26 cellular contexts compared by ENCODE assay signal in genomic region chr9:137110147-137110910, GRCh38. TPM values are rescaled to one million over a fixed set of nuclear protein-coding genes. Genes with fewer than 3 reads are reported as not detected.
A peak's percentile ranks its signal among the peaks of the same experiment; 100 is the strongest.
DNase-seq lines count a peak whose midpoint lies in the region; ATAC-seq, FAIRE-seq and TF ChIP-seq lines count a peak whose summit lies in the region.
"Had no signal": no experiment of that assay in that cellular context is flagged by ENCODE, and none has a peak within 500 bp of the region (broad histone marks: within the 10 kb centered on the region; RNA-seq: fewer than 3 reads in every experiment).

No MANE protein-coding gene starts in this region.

- H3K23ac ChIP-seq in H9 (ENCODE audit: insufficient read length, low read depth, low read length) = no peak overlapping the region

- no peak overlapping the region for H4K5ac ChIP-seq in H9 (ENCODE audit: insufficient read length, low read depth, low read length)

- H3K4me1 Mint-ChIP-seq in MCF 10A (ENCODE audit: insufficient read depth, unreplicated experiment) (no peaks in the 10 kb centered on the region), H9 (no peaks in the 10 kb centered on the region)
- H3K4me1 Mint-ChIP-seq in stimulated activated effector memory CD8-positive, alpha-beta T cell treated with anti-CD3 and anti-CD28 coated beads, Interleukin-12 subunit alpha, Interleukin-12 subunit beta, amount 100 ng/mL, for 72 hours = peaks cover 14% of the 10 kb centered on the region

- H3K36me3 ChIP-seq in mammary epithelial cell (ENCODE audit: insufficient read depth, low read length) (no peaks in the 10 kb centered on the region), K562 (ENCODE audit: control insufficient read depth, insufficient read depth, low read length) (peaks cover 82% of the 10 kb centered on the region; the same call in 2 of the 3 replicates)

- no peak overlapping the region for H3K56ac ChIP-seq in H9 (ENCODE audit: insufficient read length, low read depth, low read length)

- no peak overlapping the region for H3K9ac ChIP-seq in mammary epithelial cell (ENCODE audit: insufficient read depth, low read length)
- peak overlapping the region in 1 of 2 experiments; percentile 28; a peak in 1 of 4 replicates for H3K9ac ChIP-seq in K562 (ENCODE audit: insufficient read depth in 1 of 2, low read depth in 2 of 2, low read length in 2 of 2)
- H3K9ac ChIP-seq in H9 (ENCODE audit: extremely low read depth, insufficient read length, low read length) = no peak overlapping the region

- FAIRE-seq in K562 (lab: Jason Lieb, UNC) = no peak
- FAIRE-seq: D721Med had no signal

- peaks cover 5% of the 10 kb centered on the region for H3K4me1 ChIP-seq in mammary epithelial cell (ENCODE audit: insufficient read depth, low read length)
- peaks cover 5 to 79% of the 10 kb centered on the region in 2 experiments; a peak in 4 of 5 replicates for H3K4me1 ChIP-seq in K562 (replicated peaks in 1 of 2; ENCODE audit: control insufficient read depth in 2 of 2, insufficient read depth in 2 of 2, low read length in 2 of 2)
- H3K4me1 ChIP-seq in H9 (ENCODE audit: insufficient read depth, low read length) = no peaks in the 10 kb centered on the region

- no peak for DNase-seq in MCF 10A (ENCODE audit: unreplicated experiment)
- DNase-seq in mammary epithelial cell = no peak
- peak; percentile 36 for DNase-seq in GM20000 (ENCODE audit: low spot score)
- DNase-seq in K562 (ENCODE audit: extremely low read depth in 1 of 4, low spot score in 3 of 4) = peak in 1 of 4 experiments; percentile 19
- no peak for DNase-seq in stimulated activated effector memory CD8-positive, alpha-beta T cell treated with anti-CD3 and anti-CD28 coated beads, Interleukin-12 subunit alpha, Interleukin-12 subunit beta, amount 100 ng/mL, for 72 hours (ENCODE audit: low spot score in 2 of 2)
- DNase-seq in erythroblast (lab: John Stamatoyannopoulos, UW) = no peak
- no peak for DNase-seq in H9
- DNase-seq: AML-193; CD8-positive, alpha-beta memory T cell; DMS53; EL; GF-D8; GOT3; KBM-7; NCI-H1092 treated with DMSO at 0.1 percent for 48 hours; NCI-H1436 treated with DMSO at 0.1 percent for 48 hours; NCI-H1930; NCI-H2227 treated with DMSO at 0.1 percent for 48 hours; NCI-H510A; NCI-H748 treated with DMSO at 0.1 percent for 48 hours had no signal

- ATAC-seq in K562 (no peak), HG02884 (IDR thresholded peaks at IDR 0.05; ENCODE audit: unreplicated experiment) (no peak)
- ATAC-seq in stimulated activated effector memory CD8-positive, alpha-beta T cell treated with anti-CD3 and anti-CD28 coated beads, Interleukin-12 subunit alpha, Interleukin-12 subunit beta, amount 100 ng/mL, for 72 hours = no peak
- ATAC-seq: SK-N-SH treated with all-trans-retinoic acid at 6 μM for 48 hours had no signal

- no peak overlapping the region for H2BK20ac ChIP-seq in H9 (ENCODE audit: low read depth, low read length, poor library complexity, severe bottlenecking)

- H3K79me1 ChIP-seq in H9 (ENCODE audit: insufficient read depth, low read depth, low read length, poor library complexity, severe bottlenecking) = no peaks in the 10 kb centered on the region

- H3K4me3 ChIP-seq in mammary epithelial cell (replicated peaks in 1 of 3; ENCODE audit: insufficient read depth in 1 of 3, low read depth in 2 of 3, low read length in 3 of 3) = no peak overlapping the region
- H3K4me3 ChIP-seq in K562 = no peak overlapping the region

- H3K14ac ChIP-seq in H9 (ENCODE audit: insufficient read depth, low read length) = no peak overlapping the region

- no peak overlapping the region for H2BK15ac ChIP-seq in H9 (ENCODE audit: low read depth, low read length)

- no peaks in the 10 kb centered on the region for H3K9me1 ChIP-seq in K562 (ENCODE audit: control insufficient read depth, insufficient read depth, low read length)

- dilution Hi-C loops in mammary epithelial cell (cut with HindIII; ENCODE audit: low sequenced_read_pairs) = no loop called here

- H2AFZ ChIP-seq in mammary epithelial cell (ENCODE audit: low read depth, low read length) (no peak overlapping the region), K562 (ENCODE audit: low read depth, low read length) (no peak overlapping the region), H9 (ENCODE audit: low read length) (no peak overlapping the region)

- H4K8ac ChIP-seq in H9 (replicated peaks; ENCODE audit: insufficient read length, low read depth, low read length) = no peak overlapping the region

- H3K36me3 Mint-ChIP-seq in MCF 10A (ENCODE audit: insufficient read depth, unreplicated experiment) = peaks cover 17% of the 10 kb centered on the region
- peaks cover 40% of the 10 kb centered on the region for H3K36me3 Mint-ChIP-seq in stimulated activated effector memory CD8-positive, alpha-beta T cell treated with anti-CD3 and anti-CD28 coated beads, Interleukin-12 subunit alpha, Interleukin-12 subunit beta, amount 100 ng/mL, for 72 hours
- H3K36me3 Mint-ChIP-seq in H9 (ENCODE audit: insufficient read depth in 1 of 3, low read depth in 3 of 3) = peaks cover 0 to 14% (median 5%) of the 10 kb centered on the region in 3 experiments; a peak in 5 of 7 replicates

- TF ChIP-seq RAD21 in K562 (CRISPR knock-in tag; conservative IDR thresholded peaks at IDR 0.05 in 1 of 2, IDR thresholded peaks at IDR 0.05 in 1 of 2) = no peak

- TF ChIP-seq CTCF in MCF 10A (IDR thresholded peaks at IDR 0.05; ENCODE audit: unreplicated experiment) (no peak), mammary epithelial cell (conservative IDR thresholded peaks at IDR 0.05 in 1 of 2, IDR thresholded peaks at IDR 0.05 in 1 of 2; ENCODE audit: extremely low read depth in 1 of 2, insufficient read depth in 1 of 2, low read depth in 1 of 2, low read length in 2 of 2) (no peak), GM20000 (IDR thresholded peaks at IDR 0.05; ENCODE audit: extremely low read depth, missing control alignments) (no peak), K562 (IDR thresholded peaks at IDR 0.05 in 2 of 3, conservative IDR thresholded peaks at IDR 0.05 in 1 of 3; ENCODE audit: insufficient read depth in 2 of 3, low read depth in 1 of 3, low read length in 3 of 3) (no peak), H9 (conservative IDR thresholded peaks at IDR 0.05) (no peak)

- H3K4me3 Mint-ChIP-seq in MCF 10A (ENCODE audit: unreplicated experiment) (no peak overlapping the region), H9 (no peak overlapping the region)
- H3K4me3 Mint-ChIP-seq in stimulated activated effector memory CD8-positive, alpha-beta T cell treated with anti-CD3 and anti-CD28 coated beads, Interleukin-12 subunit alpha, Interleukin-12 subunit beta, amount 100 ng/mL, for 72 hours = no peak overlapping the region

- no peak overlapping the region for H3T11ph ChIP-seq in H9 (ENCODE audit: low read length)

- H3K27me3 ChIP-seq in mammary epithelial cell (ENCODE audit: insufficient read depth, low read length) (no peaks in the 10 kb centered on the region), K562 (ENCODE audit: control insufficient read depth in 2 of 2, insufficient read depth in 2 of 2, low read length in 2 of 2) (no peaks in the 10 kb centered on the region), H9 (ENCODE audit: insufficient read depth, low read length) (peaks cover under 1% of the 10 kb centered on the region; the same call in 1 of the 2 replicates)

- no peak overlapping the region for H4K91ac ChIP-seq in H9 (ENCODE audit: insufficient read length, low read depth, low read length)

- in situ Hi-C loops in mammary epithelial cell (cut with MboI; ENCODE audit: low sequenced_read_pairs in 2 of 2) (no loop called here), K562 (cut with MboI) (no loop called here)

- H3K18ac ChIP-seq in H9 (ENCODE audit: insufficient read length, low read depth, low read length) = no peak overlapping the region

- H3K9me3 ChIP-seq in mammary epithelial cell (replicated peaks; ENCODE audit: insufficient read depth, low read length) = no peaks in the 10 kb centered on the region
- no peaks in the 10 kb centered on the region for H3K9me3 ChIP-seq in K562 (replicated peaks; ENCODE audit: control insufficient read depth, insufficient read depth, low read depth, low read length)
- no peaks in the 10 kb centered on the region for H3K9me3 ChIP-seq in H9 (ENCODE audit: control insufficient read depth, low read depth, low read length)

- no peaks in the 10 kb centered on the region for H3K23me2 ChIP-seq in H9 (ENCODE audit: insufficient read length, low read depth, low read length, poor library complexity, severe bottlenecking)

- H3K79me2 ChIP-seq in mammary epithelial cell (ENCODE audit: insufficient read depth, low read length) (no peaks in the 10 kb centered on the region), K562 (ENCODE audit: control insufficient read depth, insufficient read depth, low read length) (peaks cover 26% of the 10 kb centered on the region), H9 (ENCODE audit: insufficient read depth, low read length) (no peaks in the 10 kb centered on the region)

- H3K27ac Mint-ChIP-seq in MCF 10A (ENCODE audit: low read depth, unreplicated experiment) = peak overlapping the region; percentile 33
- peak overlapping the region; percentile 75 for H3K27ac Mint-ChIP-seq in stimulated activated effector memory CD8-positive, alpha-beta T cell treated with anti-CD3 and anti-CD28 coated beads, Interleukin-12 subunit alpha, Interleukin-12 subunit beta, amount 100 ng/mL, for 72 hours
- no peak overlapping the region; a peak in 1 of 7 replicates for H3K27ac Mint-ChIP-seq in H9

- H3K9me3 Mint-ChIP-seq in MCF 10A (ENCODE audit: unreplicated experiment) (no peaks in the 10 kb centered on the region), H9 (no peaks in the 10 kb centered on the region)
- no peaks in the 10 kb centered on the region for H3K9me3 Mint-ChIP-seq in stimulated activated effector memory CD8-positive, alpha-beta T cell treated with anti-CD3 and anti-CD28 coated beads, Interleukin-12 subunit alpha, Interleukin-12 subunit beta, amount 100 ng/mL, for 72 hours
- H3K9me3 Mint-ChIP-seq: CD8-positive, alpha-beta memory T cell had no signal

- H3K4me2 ChIP-seq in mammary epithelial cell (ENCODE audit: insufficient read depth, low read depth, low read length) (no peak overlapping the region), K562 (ENCODE audit: insufficient read depth, low read length) (no peak overlapping the region), H9 (ENCODE audit: insufficient read depth, insufficient read length, low read length) (no peak overlapping the region)

- no peak overlapping the region for H3K27ac ChIP-seq in mammary epithelial cell (ENCODE audit: insufficient read depth, low read depth, low read length)
- H3K27ac ChIP-seq in K562 (ENCODE audit: extremely low read depth, low read depth, low read length) = no peak overlapping the region
- no peak overlapping the region for H3K27ac ChIP-seq in H9 (ENCODE audit: insufficient read length, low read depth, low read length)
- H3K27ac ChIP-seq: C4-2B had no signal

- TF ChIP-seq POLR2A in K562 (conservative IDR thresholded peaks at IDR 0.05) (peak; percentile 8; the same call in 1 of the 2 replicates), erythroblast (IDR thresholded peaks at IDR 0.05; ENCODE audit: low read length) (no peak)

- no peaks in the 10 kb centered on the region for H4K20me1 ChIP-seq in mammary epithelial cell (ENCODE audit: insufficient read depth, low read length)
- no peaks in the 10 kb centered on the region for H4K20me1 ChIP-seq in K562 (replicated peaks; ENCODE audit: control insufficient read depth, insufficient read depth, low read length)
- no peaks in the 10 kb centered on the region for H4K20me1 ChIP-seq in H9 (ENCODE audit: control insufficient read depth, insufficient read depth, insufficient read length)

- POLR2A ChIA-PET in MCF 10A (lab: Yijun Ruan, JAX) = no interaction called here
- POLR2A ChIA-PET in K562 (lab: Yijun Ruan, JAX) = interaction anchor here (0.6 kb wide), 1 partner anchor 19 kb away, joined by 4 read pairs; no protein-coding TSS in a partner anchor

- 100% methylated on average over 6 of the region's 38 CpGs for WGBS in mammary epithelial cell (ENCODE audit: low coverage, missing lambda C conversion rate)
- 90% methylated on average over 24 of the region's 38 CpGs for WGBS in K562 (ENCODE audit: insufficient coverage, low coverage, missing lambda C conversion rate)
- no CpG with 5 or more reads among the region's 38 CpGs for WGBS in H9 (ENCODE audit: extremely low coverage, insufficient read length, low lambda C conversion rate)

- no peak overlapping the region for H3K4ac ChIP-seq in H9 (ENCODE audit: low read depth, low read length)

- no peak overlapping the region for H2BK120ac ChIP-seq in H9 (ENCODE audit: low read depth, low read length, poor library complexity, severe bottlenecking)

- no peaks in the 10 kb centered on the region for H3K27me3 Mint-ChIP-seq in MCF 10A (ENCODE audit: insufficient read depth, unreplicated experiment)
- peaks cover 15% of the 10 kb centered on the region for H3K27me3 Mint-ChIP-seq in H9 (ENCODE audit: low read depth)
- H3K27me3 Mint-ChIP-seq: CD8-positive, alpha-beta memory T cell had no signal

- BruUV-seq in MCF 10A (replicated peaks; lab: Mats Ljungman, UMichigan) (no TSS peak), mammary epithelial cell (replicated peaks; lab: Mats Ljungman, UMichigan) (no TSS peak), K562 (replicated peaks; lab: Mats Ljungman, UMichigan) (no TSS peak)

- TF ChIP-seq EP300 in K562 (IDR thresholded peaks at IDR 0.05; ENCODE audit: low read length) = no peak

- H2AK5ac ChIP-seq in H9 (ENCODE audit: insufficient read length, low read length) = no peak overlapping the region

- intact Hi-C loops in MCF 10A (cut with micrococcal nuclease) (no loop called here), mammary epithelial cell (cut with micrococcal nuclease) (no loop called here), K562 (cut with micrococcal nuclease) (no loop called here)

- no peak overlapping the region for H2BK5ac ChIP-seq in H9 (ENCODE audit: insufficient read length, low read length)

- CTCF ChIA-PET in MCF 10A (lab: Yijun Ruan, JAX) (interaction anchor here (0.6 kb wide), 1 partner anchor 84 kb away, joined by 6 read pairs; no protein-coding TSS in a partner anchor), mammary epithelial cell (lab: Charles Lee; ENCODE audit: low non-redundant PET) (no interaction called here), K562 (lab: Yijun Ruan, JAX; ENCODE audit: low intra/inter-chr PET ratio) (no interaction called here)

- H2BK12ac ChIP-seq in H9 (ENCODE audit: insufficient read length, low read depth, low read length) = no peak overlapping the region

RNA-seq across cellular contexts. Expression of gene DPP7, which starts 4.2 kb away (rescaled TPM):
- total RNA-seq in MCF 10A (2022) = 139 and 157 TPM in 2 replicates
- 10 to 100 TPM; 52.3 to 80.7 TPM for total RNA-seq in mammary epithelial cell
- 43.7 TPM for polyA plus RNA-seq in mammary epithelial cell
- 19.0 TPM for polyA minus RNA-seq in mammary epithelial cell
- total RNA-seq in K562 (2011; cell fraction: chromatin; rRNA removed; ENCODE audit: low replicate concordance) = 175 and 615 TPM in 2 replicates
- total RNA-seq in K562 (2011; cell fraction: nucleolus; rRNA removed) = 837 and 852 TPM in 2 replicates
- total RNA-seq in K562 (2011; cell fraction: nucleoplasm; rRNA removed) = 311 and 347 TPM in 2 replicates
- total RNA-seq in K562 (2014; rRNA removed) = 231 and 272 TPM in 2 replicates
- total RNA-seq in K562 (2014; rRNA removed; fragmentation: Illumina TruSeq; extraction: Trizol) = 11.3 and 24.9 TPM in 2 replicates
- 140 and 141 TPM in 2 replicates for total RNA-seq in K562 (2015; rRNA removed; fragmentation: Illumina TruSeq; extraction: Trizol)
- 311 and 322 TPM in 2 replicates for total RNA-seq in K562 (2021)
- polyA plus RNA-seq in K562 (2011; rRNA removed) = 132 and 158 TPM in 2 replicates
- 141 and 377 TPM in 2 replicates for polyA plus RNA-seq in K562 (2011; cell fraction: cytosol; rRNA removed)
- 1,627 and 2,902 TPM in 2 replicates for polyA plus RNA-seq in K562 (2011; cell fraction: nucleus; rRNA removed)
- 245 and 282 TPM in 2 replicates for polyA plus RNA-seq in K562 (2012)
- polyA plus RNA-seq in K562 (2014; fragmentation: Illumina TruSeq; extraction: Trizol) = 48.4 and 105 TPM in 2 replicates
- polyA plus RNA-seq in K562 (2014; fragmentation: Nextera tagmentation; extraction: Ambion mirVana) = 1 to 10 TPM in 1 of 2 experiments, under 1 TPM in 1; 0.99 to 4.1 TPM
- 352 and 365 TPM in 2 replicates for polyA plus RNA-seq in K562 (2014; rRNA removed)
- 9.4 and 25.8 TPM in 2 replicates for polyA minus RNA-seq in K562 (2011; rRNA and poly(A)+ RNA removed)
- polyA minus RNA-seq in K562 (2011; cell fraction: cytosol; rRNA and poly(A)+ RNA removed) = 61.7 and 63.0 TPM in 2 replicates
- 112 and 134 TPM in 2 replicates for polyA minus RNA-seq in K562 (2011; cell fraction: nucleus; rRNA and poly(A)+ RNA removed)
- 27.3 and 29.4 TPM in 2 replicates for total RNA-seq in H9 (2021)

RNA-seq across cellular contexts. Expression of gene MAN1B1, which starts 23.5 kb away (rescaled TPM):
- 46.5 and 49.1 TPM in 2 replicates for total RNA-seq in MCF 10A (2022)
- total RNA-seq in mammary epithelial cell = 10 to 100 TPM; 62.3 to 67.0 TPM
- 48.3 TPM for polyA plus RNA-seq in mammary epithelial cell
- polyA minus RNA-seq in mammary epithelial cell = 33.1 TPM
- total RNA-seq in K562 (2011; cell fraction: chromatin; rRNA removed; ENCODE audit: low replicate concordance) = 158 and 355 TPM in 2 replicates
- 181 and 194 TPM in 2 replicates for total RNA-seq in K562 (2011; cell fraction: nucleolus; rRNA removed)
- 119 and 136 TPM in 2 replicates for total RNA-seq in K562 (2011; cell fraction: nucleoplasm; rRNA removed)
- total RNA-seq in K562 (2014; rRNA removed) = 30.1 and 35.1 TPM in 2 replicates
- 14.4 and 14.8 TPM in 2 replicates for total RNA-seq in K562 (2014; rRNA removed; fragmentation: Illumina TruSeq; extraction: Trizol)
- total RNA-seq in K562 (2015; rRNA removed; fragmentation: Illumina TruSeq; extraction: Trizol) = 21.0 and 21.6 TPM in 2 replicates
- 33.9 and 36.6 TPM in 2 replicates for total RNA-seq in K562 (2021)
- 27.3 and 40.1 TPM in 2 replicates for polyA plus RNA-seq in K562 (2011; rRNA removed)
- polyA plus RNA-seq in K562 (2011; cell fraction: cytosol; rRNA removed) = 33.0 and 35.1 TPM in 2 replicates
- polyA plus RNA-seq in K562 (2011; cell fraction: nucleus; rRNA removed) = 128 and 134 TPM in 2 replicates
- polyA plus RNA-seq in K562 (2012) = 25.3 and 58.7 TPM in 2 replicates
- 23.8 and 31.3 TPM in 2 replicates for polyA plus RNA-seq in K562 (2014; fragmentation: Illumina TruSeq; extraction: Trizol)
- under 1 TPM; 0.55 to 0.89 TPM for polyA plus RNA-seq in K562 (2014; fragmentation: Nextera tagmentation; extraction: Ambion mirVana)
- polyA plus RNA-seq in K562 (2014; rRNA removed) = 29.6 and 33.6 TPM in 2 replicates
- 32.0 and 36.7 TPM in 2 replicates for polyA minus RNA-seq in K562 (2011; rRNA and poly(A)+ RNA removed)
- 17.1 and 24.8 TPM in 2 replicates for polyA minus RNA-seq in K562 (2011; cell fraction: cytosol; rRNA and poly(A)+ RNA removed)
- polyA minus RNA-seq in K562 (2011; cell fraction: nucleus; rRNA and poly(A)+ RNA removed) = 38.5 and 64.6 TPM in 2 replicates
- 32.7 and 34.9 TPM in 2 replicates for total RNA-seq in H9 (2021)

RNA-seq across cellular contexts. Expression of gene GRIN1, which starts 28.6 kb away (rescaled TPM):
- 0.61 and 1.4 TPM in 2 replicates for total RNA-seq in MCF 10A (2022)
- total RNA-seq in mammary epithelial cell = under 1 TPM in 1 of 2 donors, not detected in 1; under 0.01 TPM
- polyA plus RNA-seq in mammary epithelial cell = 0.02 TPM
- not detected for polyA minus RNA-seq in mammary epithelial cell
- total RNA-seq in K562 (2011; cell fraction: chromatin; rRNA removed; ENCODE audit: low replicate concordance) = 0.25 and 3.0 TPM in 2 replicates
- 0.67 and 3.3 TPM in 2 replicates for total RNA-seq in K562 (2011; cell fraction: nucleolus; rRNA removed)
- total RNA-seq in K562 (2011; cell fraction: nucleoplasm; rRNA removed) = 0.53 and 1.2 TPM in 2 replicates
- not detected in 2 replicates for total RNA-seq in K562 (2014; rRNA removed)
- not detected in 2 replicates for total RNA-seq in K562 (2014; rRNA removed; fragmentation: Illumina TruSeq; extraction: Trizol)
- total RNA-seq in K562 (2015; rRNA removed; fragmentation: Illumina TruSeq; extraction: Trizol) = not detected in 2 replicates
- total RNA-seq in K562 (2021) = 0.35 and 0.36 TPM in 2 replicates
- polyA plus RNA-seq in K562 (2011; rRNA removed) = 0.03 and 0.04 TPM in 2 replicates
- 0.04 and 0.07 TPM in 2 replicates for polyA plus RNA-seq in K562 (2011; cell fraction: cytosol; rRNA removed)
- 0.34 and 0.67 TPM in 2 replicates for polyA plus RNA-seq in K562 (2011; cell fraction: nucleus; rRNA removed)
- 0.35 and 0.38 TPM in 2 replicates for polyA plus RNA-seq in K562 (2012)
- polyA plus RNA-seq in K562 (2014; fragmentation: Illumina TruSeq; extraction: Trizol) = 0.08 TPM in 1 of 2 replicates, not detected in the other
- not detected for polyA plus RNA-seq in K562 (2014; fragmentation: Nextera tagmentation; extraction: Ambion mirVana)
- polyA plus RNA-seq in K562 (2014; rRNA removed) = 0.08 and 0.16 TPM in 2 replicates
- not detected in 2 replicates for polyA minus RNA-seq in K562 (2011; rRNA and poly(A)+ RNA removed)
- polyA minus RNA-seq in K562 (2011; cell fraction: cytosol; rRNA and poly(A)+ RNA removed) = not detected in 2 replicates
- polyA minus RNA-seq in K562 (2011; cell fraction: nucleus; rRNA and poly(A)+ RNA removed) = 0.13 and 0.56 TPM in 2 replicates
- total RNA-seq in H9 (2021) = 2.0 and 2.9 TPM in 2 replicates
- total RNA-seq: A172; CD8-positive, alpha-beta memory T cell had no signal
- polyA plus RNA-seq: AG04450; CD8-positive, alpha-beta memory T cell had no signal

RNA-seq across cellular contexts. Expression of gene UAP1L1, which starts 33.0 kb away (rescaled TPM):
- total RNA-seq in MCF 10A (2022) = 1.0 and 3.7 TPM in 2 replicates
- 1 to 10 TPM; 5.3 to 7.5 TPM for total RNA-seq in mammary epithelial cell
- 3.9 TPM for polyA plus RNA-seq in mammary epithelial cell
- polyA minus RNA-seq in mammary epithelial cell = 14.2 TPM
- total RNA-seq in K562 (2011; cell fraction: chromatin; rRNA removed; ENCODE audit: low replicate concordance) = 10.1 and 23.7 TPM in 2 replicates
- 16.3 and 18.0 TPM in 2 replicates for total RNA-seq in K562 (2011; cell fraction: nucleolus; rRNA removed)
- total RNA-seq in K562 (2011; cell fraction: nucleoplasm; rRNA removed) = 9.3 and 10.3 TPM in 2 replicates
- 3.7 and 5.1 TPM in 2 replicates for total RNA-seq in K562 (2014; rRNA removed)
- 1.5 and 1.6 TPM in 2 replicates for total RNA-seq in K562 (2014; rRNA removed; fragmentation: Illumina TruSeq; extraction: Trizol)
- 5.1 and 5.2 TPM in 2 replicates for total RNA-seq in K562 (2015; rRNA removed; fragmentation: Illumina TruSeq; extraction: Trizol)
- 8.6 and 8.8 TPM in 2 replicates for total RNA-seq in K562 (2021)
- 1.5 and 3.0 TPM in 2 replicates for polyA plus RNA-seq in K562 (2011; rRNA removed)
- polyA plus RNA-seq in K562 (2011; cell fraction: cytosol; rRNA removed) = 2.4 and 2.6 TPM in 2 replicates
- 17.8 and 18.3 TPM in 2 replicates for polyA plus RNA-seq in K562 (2011; cell fraction: nucleus; rRNA removed)
- polyA plus RNA-seq in K562 (2012) = 6.6 and 13.1 TPM in 2 replicates
- polyA plus RNA-seq in K562 (2014; fragmentation: Illumina TruSeq; extraction: Trizol) = 5.2 and 5.3 TPM in 2 replicates
- under 1 TPM; 0.20 to 0.29 TPM for polyA plus RNA-seq in K562 (2014; fragmentation: Nextera tagmentation; extraction: Ambion mirVana)
- 5.0 and 7.1 TPM in 2 replicates for polyA plus RNA-seq in K562 (2014; rRNA removed)
- polyA minus RNA-seq in K562 (2011; rRNA and poly(A)+ RNA removed) = 0.69 and 0.74 TPM in 2 replicates
- polyA minus RNA-seq in K562 (2011; cell fraction: cytosol; rRNA and poly(A)+ RNA removed) = 1.4 and 1.5 TPM in 2 replicates
- polyA minus RNA-seq in K562 (2011; cell fraction: nucleus; rRNA and poly(A)+ RNA removed) = 3.0 and 4.1 TPM in 2 replicates
- total RNA-seq in H9 (2021) = 5.6 and 6.6 TPM in 2 replicates

RNA-seq across cellular contexts. Expression of gene SAPCD2, which starts 40.0 kb away (rescaled TPM):
- total RNA-seq in MCF 10A (2022) (5.7 and 15.7 TPM in 2 replicates), mammary epithelial cell (1 to 10 TPM; 1.0 to 6.9 TPM), K562 (2014; rRNA removed) (91.8 and 115 TPM in 2 replicates), K562 (2014; rRNA removed; fragmentation: Illumina TruSeq; extraction: Trizol) (13.1 and 15.8 TPM in 2 replicates), K562 (2015; rRNA removed; fragmentation: Illumina TruSeq; extraction: Trizol) (40.8 and 42.4 TPM in 2 replicates), K562 (2021) (72.1 and 78.8 TPM in 2 replicates), H9 (2021) (29.8 and 30.0 TPM in 2 replicates)
- polyA plus RNA-seq in mammary epithelial cell (3.9 TPM), K562 (2011; rRNA removed) (18.8 and 24.2 TPM in 2 replicates), K562 (2014; fragmentation: Illumina TruSeq; extraction: Trizol) (18.3 and 41.2 TPM in 2 replicates), K562 (2014; fragmentation: Nextera tagmentation; extraction: Ambion mirVana) (1 to 10 TPM; 3.4 to 3.7 TPM), K562 (2014; rRNA removed) (56.5 and 67.8 TPM in 2 replicates)
- 1.7 TPM for polyA minus RNA-seq in mammary epithelial cell
- 12.7 and 42.0 TPM in 2 replicates for total RNA-seq in K562 (2011; cell fraction: chromatin; rRNA removed; ENCODE audit: low replicate concordance)
- 49.3 and 51.2 TPM in 2 replicates for total RNA-seq in K562 (2011; cell fraction: nucleolus; rRNA removed)
- 20.6 and 22.4 TPM in 2 replicates for total RNA-seq in K562 (2011; cell fraction: nucleoplasm; rRNA removed)
- 28.2 and 80.8 TPM in 2 replicates for polyA plus RNA-seq in K562 (2011; cell fraction: cytosol; rRNA removed)
- 42.6 and 60.8 TPM in 2 replicates for polyA plus RNA-seq in K562 (2011; cell fraction: nucleus; rRNA removed)
- 27.0 and 33.0 TPM in 2 replicates for polyA plus RNA-seq in K562 (2012)
- polyA minus RNA-seq in K562 (2011; rRNA and poly(A)+ RNA removed) = 6.7 and 11.1 TPM in 2 replicates
- polyA minus RNA-seq in K562 (2011; cell fraction: cytosol; rRNA and poly(A)+ RNA removed) = 29.9 and 32.2 TPM in 2 replicates
- polyA minus RNA-seq in K562 (2011; cell fraction: nucleus; rRNA and poly(A)+ RNA removed) = 16.6 and 17.5 TPM in 2 replicates

Comparison
In these comparisons a context has a peak if more than half of its experiments do, and no peak if none do; other contexts are left out.
1. H3K27ac Mint-ChIP-seq: peak in MCF 10A (single experiment) and stimulated activated effector memory CD8-positive, alpha-beta T cell treated with anti-CD3 and anti-CD28 coated beads, Interleukin-12 subunit alpha, Interleukin-12 subunit beta, amount 100 ng/mL, for 72 hours (single experiment); none in H9 (0 of 3).